ENCODE assay signal across 8 cellular contexts in the genomic region with DNA sequence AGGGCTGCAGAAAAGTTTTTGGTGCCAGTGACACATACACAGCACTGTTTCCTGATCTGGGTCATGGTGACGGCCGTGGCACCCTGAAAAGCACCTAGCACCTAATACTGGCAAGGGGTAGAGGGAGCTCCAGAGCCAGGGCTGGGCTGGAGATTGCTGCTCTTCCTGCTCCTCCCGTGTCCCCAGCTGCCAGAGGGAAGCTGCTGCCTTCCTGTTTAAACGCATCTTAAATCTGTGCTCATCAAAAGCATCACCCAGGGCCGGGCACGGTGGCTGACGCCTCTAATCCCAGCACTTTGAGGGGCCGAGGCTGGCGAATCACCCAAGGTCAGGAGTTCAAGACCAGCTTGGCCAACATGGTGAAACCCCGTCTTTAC.
DNase-seq lines count a peak whose midpoint lies in the region; ATAC-seq, FAIRE-seq and TF ChIP-seq lines count a peak whose summit lies in the region.

No MANE protein-coding gene starts in this region.

- no peak for TF ChIP-seq POLR2A in GM12878 (IDR thresholded peaks at IDR 0.05; ENCODE audit: low read depth, low read length)

- H3K9ac ChIP-seq in GM12878 (ENCODE audit: control insufficient read depth, insufficient read depth, low read length), result no peak overlapping the region

- H3K79me2 ChIP-seq in GM12878 (ENCODE audit: control insufficient read depth, insufficient read depth, low read length), result no peaks in the 10 kb centered on the region

- no peak overlapping the region for H3K27ac ChIP-seq in GM12878 (ENCODE audit: control insufficient read depth, insufficient read depth)

- no peaks in the 10 kb centered on the region for H4K20me1 ChIP-seq in GM12878 (ENCODE audit: control insufficient read depth, insufficient read depth)

- no peaks in the 10 kb centered on the region for H3K36me3 ChIP-seq in GM12878 (ENCODE audit: control insufficient read depth in 2 of 2, insufficient read depth in 2 of 2, low read length in 1 of 2)

- no peaks in the 10 kb centered on the region for H3K9me3 ChIP-seq in GM12878 (replicated peaks; ENCODE audit: control insufficient read depth, insufficient read depth, low read length)

- H3K27me3 ChIP-seq in GM12878 (replicated peaks in 1 of 2; ENCODE audit: control insufficient read depth in 2 of 2, insufficient read depth in 2 of 2, low read length in 1 of 2), result no peaks in the 10 kb centered on the region; a peak in 1 of 4 replicates

- in situ Hi-C loops in GM12878 (cut with MboI), result no loop called here

- BruUV-seq in GM12878 (replicated peaks; lab: Mats Ljungman, UMichigan), result no TSS peak

- WGBS in GM12878 (ENCODE audit: insufficient coverage, insufficient replicate concordance, low lambda C conversion rate, missing lambda C conversion rate), result 64% methylated on average over 10 of the region's 10 CpGs

- ATAC-seq in GM12878, result peak; percentile 80
- ATAC-seq in stimulated activated naive CD8-positive, alpha-beta T cell treated with anti-CD3 and anti-CD28 coated beads, Interleukin-15, Interleukin-2, amounts not matched to agents 100 U/mL and 50 U/mL, for 24 hours, result peak; percentile 55
- ATAC-seq in HG03108 (IDR thresholded peaks at IDR 0.05; ENCODE audit: unreplicated experiment), result no peak

- FAIRE-seq in GM12878 (lab: Jason Lieb, UNC), result no peak

- no peak overlapping the region for H2AFZ ChIP-seq in GM12878 (ENCODE audit: control insufficient read depth, low read depth, low read length)

- CTCF ChIA-PET in GM12878 (lab: Yijun Ruan, JAX), result interaction anchor here (0.8 to 5.7 kb wide), 11 partner anchors 14 to 346 kb away, joined by 3 to 41 read pairs (median 3); no protein-coding TSS in a partner anchor

- TF ChIP-seq EP300 in GM12878 (IDR thresholded peaks at IDR 0.05; ENCODE audit: borderline replicate concordance in 1 of 2, control insufficient read depth in 1 of 2, low read depth in 2 of 2, low read length in 2 of 2), result no peak

- SMC1A ChIA-PET in GM12878 (lab: Charles Lee; ENCODE audit: uncharacterized antibody, unreplicated experiment), result interaction anchor here (1.3 to 5.9 kb wide), 3 partner anchors 29 to 295 kb away, joined by 3 to 40 read pairs (median 13); no protein-coding TSS in a partner anchor

- RAD21 ChIA-PET in GM12878 (lab: Charles Lee; ENCODE audit: unreplicated experiment), result interaction anchor here (1.1 to 5.3 kb wide), 6 partner anchors 94 to 295 kb away, joined by 3 to 39 read pairs (median 4); no protein-coding TSS in a partner anchor

- intact Hi-C loops in GM12878 (cut with micrococcal nuclease; ENCODE audit: unreplicated experiment), result no loop called here

- DNase-seq in A172 (ENCODE audit: low spot score) (peak; percentile 61), ELR (ENCODE audit: low read depth) (peak; percentile 72), NCI-H1092 (lab: John Stamatoyannopoulos, UW) (peak; percentile 34), GM12878 (ENCODE audit: low read depth, low spot score) (no peak), iris pigment epithelial cell (ENCODE audit: low read depth) (peak; percentile 47)
- no peak for DNase-seq in stimulated activated naive CD8-positive, alpha-beta T cell treated with anti-CD3 and anti-CD28 coated beads, Interleukin-15, Interleukin-2, amounts not matched to agents 100 U/mL and 50 U/mL, for 24 hours
- DNase-seq in activated effector memory CD4-positive, alpha-beta T cell treated with anti-CD3 and anti-CD28 coated beads, Interleukin-2, amount 50 U/mL, for 16 hours, result no peak

- peak; percentile 33 to 52 (median 45); a peak in 5 of 6 replicates for TF ChIP-seq CTCF in GM12878 (IDR thresholded peaks at IDR 0.05 in 2 of 3, conservative IDR thresholded peaks at IDR 0.05 in 1 of 3; ENCODE audit: control insufficient read depth in 2 of 3, extremely low read depth in 1 of 3, insufficient read depth in 1 of 3, low read depth in 3 of 3, low read length in 3 of 3)

- TF ChIP-seq RAD21 in GM12878 (IDR thresholded peaks at IDR 0.05; ENCODE audit: insufficient read depth, low read depth, low read length), result peak; percentile 61

- H3K4me2 ChIP-seq in GM12878 (ENCODE audit: control insufficient read depth, insufficient read depth), result no peak overlapping the region

- POLR2A ChIA-PET in GM12878 (lab: Charles Lee), result no interaction called here

- no peaks in the 10 kb centered on the region for H3K4me1 ChIP-seq in GM12878 (ENCODE audit: control insufficient read depth, insufficient read depth, low read length)

- H3K4me3 ChIP-seq in GM12878, result no peak overlapping the region

TF ChIP-seq in GM12878, 131 proteins besides CTCF, POLR2A, EP300 and RAD21:
- no peak for TF ChIP-seq MYC (IDR thresholded peaks at IDR 0.05; ENCODE audit: insufficient read depth, insufficient read length, insufficient replicate concordance, low read length, severe bottlenecking)
- peak; percentile 51; the same call in 1 of the 2 replicates for TF ChIP-seq SMC3 (IDR thresholded peaks at IDR 0.05; ENCODE audit: borderline replicate concordance, low read length)

Comparison
In these comparisons a context has a peak if more than half of its experiments do, and no peak if none do; other contexts are left out.
1. DNase-seq: peak in A172 (single experiment), ELR (single experiment), NCI-H1092 (single experiment) and iris pigment epithelial cell (single experiment); none in GM12878 (single experiment), stimulated activated naive CD8-positive, alpha-beta T cell treated with anti-CD3 and anti-CD28 coated beads, Interleukin-15, Interleukin-2, amounts not matched to agents 100 U/mL and 50 U/mL, for 24 hours (single experiment) and activated effector memory CD4-positive, alpha-beta T cell treated with anti-CD3 and anti-CD28 coated beads, Interleukin-2, amount 50 U/mL, for 16 hours (single experiment).